ENCODE assay signal across 8 cellular contexts in genomic region chr1:109493805-109494539, GRCh38. TPM values are rescaled to one million over a fixed set of nuclear protein-coding genes. Genes with fewer than 3 reads are reported as not detected.
DNase-seq lines count a peak whose midpoint lies in the region; ATAC-seq and TF ChIP-seq lines count a peak whose summit lies in the region.

TSS of gene CYB561D1 (plus strand) at chr1:109494094. CDS start at chr1:109494140, 46 bp downstream.

- no peaks in the 10 kb centered on the region for H3K36me3 ChIP-seq in SJCRH30
- H3K36me3 ChIP-seq in gastroesophageal sphincter: peaks cover 0 to 47% of the 10 kb centered on the region in 2 donors
- H3K36me3 ChIP-seq in testis (ENCODE audit: low read depth, missing control alignments): no peaks in the 10 kb centered on the region

- H3K27me3 ChIP-seq in SJCRH30 (no peaks in the 10 kb centered on the region), gastroesophageal sphincter (no peaks in the 10 kb centered on the region), testis (no peaks in the 10 kb centered on the region)

- 0% methylated on average over 1 to 2 of the region's 44 CpGs for WGBS in gastroesophageal sphincter (ENCODE audit: low coverage in 1 of 2), 2 donors
- 0 to 1% methylated on average over 4 to 41 of the region's 44 CpGs for WGBS in testis, 2 donors

- intact Hi-C loops in testis (cut with DNase I; ENCODE audit: low total_unique reads): loop anchor here (5.0 kb wide), 1 partner anchor 38 kb away; no protein-coding TSS in a partner anchor

- H3K4me1 ChIP-seq in SJCRH30 (peaks cover 9% of the 10 kb centered on the region), gastroesophageal sphincter (peaks cover 0 to 61% (median 20%) of the 10 kb centered on the region in 3 donors), testis (peaks cover 39% of the 10 kb centered on the region)

- H3K9me3 ChIP-seq in SJCRH30 (replicated peaks): no peaks in the 10 kb centered on the region
- H3K9me3 ChIP-seq in gastroesophageal sphincter: no peaks in the 10 kb centered on the region
- H3K9me3 ChIP-seq in testis: no peaks in the 10 kb centered on the region

- peak; percentile 96 for TF ChIP-seq CTCF in LNCAP (IDR thresholded peaks at IDR 0.05)
- peak in 3 of 4 experiments; percentile 86 to 98 (median 87) for TF ChIP-seq CTCF in gastroesophageal sphincter (IDR thresholded peaks at IDR 0.05)
- TF ChIP-seq CTCF in omental fat pad (IDR thresholded peaks at IDR 0.05): peak in 2 of 3 donors; percentile 78 to 92
- TF ChIP-seq CTCF in testis (IDR thresholded peaks at IDR 0.05): peak; percentile 86 to 90 (median 89)

- DNase-seq in GF-D8 (lab: John Stamatoyannopoulos, UW) (peak; percentile 45), GOT3 (lab: John Stamatoyannopoulos, UW) (peak; percentile 49), SJCRH30 (peak; percentile 93), omental fat pad (ENCODE audit: low spot score) (peak; percentile 56), testis (peak; percentile 89)
- DNase-seq in activated naive CD4-positive, alpha-beta T cell treated with Interleukin-2 at 50 U/mL for 16 hours: peak; percentile 91

- TF ChIP-seq EP300 in gastroesophageal sphincter (IDR thresholded peaks at IDR 0.05): no peak

- ATAC-seq in gastroesophageal sphincter: peak; percentile 91
- ATAC-seq in omental fat pad (ENCODE audit: low FRiP score): peak; percentile 91

- H3K4me3 ChIP-seq in SJCRH30 (peak within 1 kb of the TSS; percentile 67), gastroesophageal sphincter (peak within 1 kb of the TSS; percentile 39 to 89), testis (peak within 1 kb of the TSS; percentile 67 to 77)

- H3K27ac ChIP-seq in SJCRH30 (peak within 1 kb of the TSS; percentile 54), gastroesophageal sphincter (peak within 1 kb of the TSS; percentile 10 to 89 (median 86)), testis (peak within 1 kb of the TSS; percentile 6 to 68)

- peak; percentile 48 to 49 for TF ChIP-seq POLR2A in gastroesophageal sphincter (IDR thresholded peaks at IDR 0.05)
- no peak for TF ChIP-seq POLR2A in testis (IDR thresholded peaks at IDR 0.05)

RNA-seq across cellular contexts. Expression of gene CYB561D1, which starts in this region (rescaled TPM):
- total RNA-seq in SJCRH30 (2014; rRNA removed; shearing (Covaris generic)): 8.4 and 9.7 TPM in 2 replicates
- total RNA-seq in gastroesophageal sphincter (10 to 100 TPM in 3 of 4 donors, 1 to 10 TPM in 1; 8.3 to 15.9 (median 10.7) TPM), omental fat pad (10 to 100 TPM in 1 of 4 donors, 1 to 10 TPM in 3; 6.1 to 12.0 (median 8.4) TPM), testis (10 to 100 TPM in 1 of 2 donors, 1 to 10 TPM in 1; 8.0 to 11.5 TPM)
- 8.0 TPM for polyA plus RNA-seq in testis (ENCODE audit: insufficient read depth, low read depth, low replicate concordance)

Comparison
In these comparisons a context has a peak if more than half of its experiments do, and no peak if none do; other contexts are left out.
1. Peak in every context shown above with its lines: DNase-seq, ATAC-seq, H3K4me3 ChIP-seq and H3K27ac ChIP-seq.